Comparison of ENCODE assay signal across 1 cellular context in the genomic region with DNA sequence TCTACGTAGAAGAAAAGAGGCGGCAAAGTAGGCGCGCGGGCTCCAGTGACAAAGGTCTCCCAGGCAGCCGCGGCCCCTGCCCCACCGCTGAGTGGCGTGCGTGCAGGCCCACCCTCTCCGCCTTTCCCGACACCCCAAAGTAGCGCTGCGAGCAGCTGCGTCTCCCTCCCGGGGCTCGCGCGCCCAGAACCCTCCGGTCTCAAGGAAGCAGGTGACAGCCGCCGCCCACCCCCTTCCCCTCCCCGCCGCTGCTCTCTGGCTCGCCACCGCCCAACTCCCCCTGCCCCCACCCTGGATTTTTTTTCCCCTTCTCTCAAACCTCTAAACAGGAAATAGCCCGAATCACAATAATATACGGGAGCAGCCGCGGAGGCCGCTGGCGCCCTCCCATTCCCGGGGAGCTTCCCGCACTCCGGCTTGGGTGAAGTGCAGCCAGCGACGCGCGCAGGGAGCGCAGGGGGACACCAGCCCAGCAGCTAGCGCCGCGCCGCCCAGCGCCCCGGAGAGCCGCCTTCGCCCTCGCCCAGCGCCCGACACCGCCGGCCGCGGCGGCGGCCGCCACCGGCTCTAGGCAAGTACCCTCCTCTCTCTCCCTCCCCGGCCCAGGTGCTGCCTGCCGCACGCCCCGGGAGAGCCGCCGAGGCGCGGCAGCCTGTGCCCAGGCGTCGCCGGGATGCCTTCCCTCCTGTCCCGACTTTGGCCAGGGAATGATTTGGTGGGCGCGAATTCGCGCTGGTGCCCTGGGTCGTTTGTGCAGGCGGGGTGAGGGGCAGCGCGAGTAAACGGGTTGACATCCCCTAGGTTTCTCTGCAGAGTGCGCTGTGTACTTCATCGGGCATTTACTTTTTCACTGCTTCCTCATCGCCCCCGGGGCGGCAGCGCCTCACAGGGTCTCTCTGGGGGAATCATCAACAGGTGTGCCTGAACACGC.
TF ChIP-seq lines count a peak whose summit lies in the region.

No MANE protein-coding gene starts in this region.

TF ChIP-seq in IMR-90, 13 proteins besides CTCF, POLR2A, EP300 and RAD21 (continued from another document):
- TF ChIP-seq, protein P1, sequence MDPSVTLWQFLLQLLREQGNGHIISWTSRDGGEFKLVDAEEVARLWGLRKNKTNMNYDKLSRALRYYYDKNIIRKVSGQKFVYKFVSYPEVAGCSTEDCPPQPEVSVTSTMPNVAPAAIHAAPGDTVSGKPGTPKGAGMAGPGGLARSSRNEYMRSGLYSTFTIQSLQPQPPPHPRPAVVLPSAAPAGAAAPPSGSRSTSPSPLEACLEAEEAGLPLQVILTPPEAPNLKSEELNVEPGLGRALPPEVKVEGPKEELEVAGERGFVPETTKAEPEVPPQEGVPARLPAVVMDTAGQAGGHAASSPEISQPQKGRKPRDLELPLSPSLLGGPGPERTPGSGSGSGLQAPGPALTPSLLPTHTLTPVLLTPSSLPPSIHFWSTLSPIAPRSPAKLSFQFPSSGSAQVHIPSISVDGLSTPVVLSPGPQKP (IDR thresholded peaks at IDR 0.05; ENCODE audit: borderline replicate concordance, low read depth, low read length), result no peak
